ENCODE assay signal across 1 cellular context in genomic region chr13:39601636-39602035, GRCh38.
TF ChIP-seq lines count a peak whose summit lies in the region.

No MANE protein-coding gene starts in this region.

TF ChIP-seq in SK-N-SH treated with all-trans-retinoic acid at 6 μM for 48 hours, 23 proteins besides CTCF, POLR2A, EP300 and RAD21 (continued from another document):
- TF ChIP-seq CSRNP3 (CRISPR knock-in tag; IDR thresholded peaks at IDR 0.05), result no peak
- no peak for TF ChIP-seq SNAI2 (CRISPR knock-in tag; IDR thresholded peaks at IDR 0.05)
- TF ChIP-seq PPARA (CRISPR knock-in tag; IDR thresholded peaks at IDR 0.05; ENCODE audit: borderline replicate concordance), result no peak
- TF ChIP-seq TSHZ2 (CRISPR knock-in tag; IDR thresholded peaks at IDR 0.05), result no peak
- TF ChIP-seq BACH2 (CRISPR knock-in tag; IDR thresholded peaks at IDR 0.05; ENCODE audit: borderline replicate concordance), result no peak
- TF ChIP-seq ZFP30 (CRISPR knock-in tag; IDR thresholded peaks at IDR 0.05), result no peak
- TF ChIP-seq RARB (CRISPR knock-in tag; IDR thresholded peaks at IDR 0.05), result no peak
- TF ChIP-seq PATZ1 (CRISPR knock-in tag; IDR thresholded peaks at IDR 0.05; ENCODE audit: borderline replicate concordance), result no peak
